ENCODE assay signal across 1 cellular context in genomic region chr6:166312832-166313231, GRCh38.
TF ChIP-seq lines count a peak whose summit lies in the region.

No MANE protein-coding gene starts in this region.

TF ChIP-seq in K562, 482 proteins besides CTCF, POLR2A, EP300 and RAD21:
- no peak for TF ChIP-seq GATAD2A (IDR thresholded peaks at IDR 0.05)
- no peak for TF ChIP-seq DACH1 (IDR thresholded peaks at IDR 0.05; ENCODE audit: partially characterized antibody)
- 0 out of 2 replicates have a peak, but pooled peaks have one; percentile 15 for TF ChIP-seq CEBPB (tag; IDR thresholded peaks at IDR 0.05)
- TF ChIP-seq ZSCAN32 (CRISPR knock-in tag; IDR thresholded peaks at IDR 0.05): peak; percentile 53; the same call in 1 of the 2 replicates
- no peak for TF ChIP-seq ZBTB49 (CRISPR knock-in tag; IDR thresholded peaks at IDR 0.05; ENCODE audit: borderline replicate concordance)
- no peak for TF ChIP-seq RBM14 (IDR thresholded peaks at IDR 0.05; ENCODE audit: borderline replicate concordance, insufficient read depth, low read depth, low read length)
- TF ChIP-seq, protein P1, sequence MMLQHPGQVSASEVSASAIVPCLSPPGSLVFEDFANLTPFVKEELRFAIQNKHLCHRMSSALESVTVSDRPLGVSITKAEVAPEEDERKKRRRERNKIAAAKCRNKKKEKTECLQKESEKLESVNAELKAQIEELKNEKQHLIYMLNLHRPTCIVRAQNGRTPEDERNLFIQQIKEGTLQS (IDR thresholded peaks at IDR 0.05): peak; percentile 61; the same call in 1 of the 2 replicates
- TF ChIP-seq, protein P1 (CRISPR knock-in tag; conservative IDR thresholded peaks at IDR 0.05): no peak
- TF ChIP-seq FUS (optimal IDR thresholded peaks at IDR 0.05; ENCODE audit: low read depth, low read length): no peak
- peak; percentile 34; the same call in 1 of the 2 replicates for TF ChIP-seq ATF7 (IDR thresholded peaks at IDR 0.05)
- TF ChIP-seq ZNF347 (CRISPR knock-in tag; IDR thresholded peaks at IDR 0.05; ENCODE audit: low read depth): no peak
- TF ChIP-seq ZNF282 (CRISPR knock-in tag; IDR thresholded peaks at IDR 0.05): no peak
- TF ChIP-seq E2F3 (CRISPR knock-in tag; IDR thresholded peaks at IDR 0.05): no peak
- TF ChIP-seq LEF1 (IDR thresholded peaks at IDR 0.05): peak; percentile 44; the same call in 1 of the 2 replicates
- no peak for TF ChIP-seq ZBTB7A (IDR thresholded peaks at IDR 0.05; ENCODE audit: borderline replicate concordance, control insufficient read depth, low read depth, low read length)
- TF ChIP-seq, protein P2, sequence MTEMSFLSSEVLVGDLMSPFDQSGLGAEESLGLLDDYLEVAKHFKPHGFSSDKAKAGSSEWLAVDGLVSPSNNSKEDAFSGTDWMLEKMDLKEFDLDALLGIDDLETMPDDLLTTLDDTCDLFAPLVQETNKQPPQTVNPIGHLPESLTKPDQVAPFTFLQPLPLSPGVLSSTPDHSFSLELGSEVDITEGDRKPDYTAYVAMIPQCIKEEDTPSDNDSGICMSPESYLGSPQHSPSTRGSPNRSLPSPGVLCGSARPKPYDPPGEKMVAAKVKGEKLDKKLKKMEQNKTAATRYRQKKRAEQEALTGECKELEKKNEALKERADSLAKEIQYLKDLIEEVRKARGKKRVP (CRISPR knock-in tag; IDR thresholded peaks at IDR 0.05): peak; percentile 46; the same call in 1 of the 2 replicates
- no peak for TF ChIP-seq CEBPG (CRISPR knock-in tag; IDR thresholded peaks at IDR 0.05)
- TF ChIP-seq CEBPG (tag; conservative IDR thresholded peaks at IDR 0.05 in 1 of 2, IDR thresholded peaks at IDR 0.05 in 1 of 2): peak in 1 of 2 experiments; percentile 88; a peak in 2 of 4 replicates
- TF ChIP-seq RNF2 (IDR thresholded peaks at IDR 0.05): no peak
- no peak for TF ChIP-seq ZNF583 (CRISPR knock-in tag; IDR thresholded peaks at IDR 0.05)
- TF ChIP-seq HDAC2 (IDR thresholded peaks at IDR 0.05): no peak
- no peak for TF ChIP-seq DDX20 (tag; IDR thresholded peaks at IDR 0.05; ENCODE audit: low read depth)
- 0 out of 4 replicates have a peak, but pooled peaks of 1 of the 2 experiments have one; percentile 14 for TF ChIP-seq NRF1 (conservative IDR thresholded peaks at IDR 0.05 in 1 of 2, IDR thresholded peaks at IDR 0.05 in 1 of 2)
- no peak for TF ChIP-seq PREB (CRISPR knock-in tag; IDR thresholded peaks at IDR 0.05)
- no peak for TF ChIP-seq FOXM1 (IDR thresholded peaks at IDR 0.05; ENCODE audit: low read depth)
- TF ChIP-seq FOXM1 (CRISPR knock-in tag; IDR thresholded peaks at IDR 0.05; ENCODE audit: low read depth): no peak
- TF ChIP-seq TRIM24 (IDR thresholded peaks at IDR 0.05): peak; percentile 68 to 78; a peak in 2 of 4 replicates
- TF ChIP-seq, protein P3, sequence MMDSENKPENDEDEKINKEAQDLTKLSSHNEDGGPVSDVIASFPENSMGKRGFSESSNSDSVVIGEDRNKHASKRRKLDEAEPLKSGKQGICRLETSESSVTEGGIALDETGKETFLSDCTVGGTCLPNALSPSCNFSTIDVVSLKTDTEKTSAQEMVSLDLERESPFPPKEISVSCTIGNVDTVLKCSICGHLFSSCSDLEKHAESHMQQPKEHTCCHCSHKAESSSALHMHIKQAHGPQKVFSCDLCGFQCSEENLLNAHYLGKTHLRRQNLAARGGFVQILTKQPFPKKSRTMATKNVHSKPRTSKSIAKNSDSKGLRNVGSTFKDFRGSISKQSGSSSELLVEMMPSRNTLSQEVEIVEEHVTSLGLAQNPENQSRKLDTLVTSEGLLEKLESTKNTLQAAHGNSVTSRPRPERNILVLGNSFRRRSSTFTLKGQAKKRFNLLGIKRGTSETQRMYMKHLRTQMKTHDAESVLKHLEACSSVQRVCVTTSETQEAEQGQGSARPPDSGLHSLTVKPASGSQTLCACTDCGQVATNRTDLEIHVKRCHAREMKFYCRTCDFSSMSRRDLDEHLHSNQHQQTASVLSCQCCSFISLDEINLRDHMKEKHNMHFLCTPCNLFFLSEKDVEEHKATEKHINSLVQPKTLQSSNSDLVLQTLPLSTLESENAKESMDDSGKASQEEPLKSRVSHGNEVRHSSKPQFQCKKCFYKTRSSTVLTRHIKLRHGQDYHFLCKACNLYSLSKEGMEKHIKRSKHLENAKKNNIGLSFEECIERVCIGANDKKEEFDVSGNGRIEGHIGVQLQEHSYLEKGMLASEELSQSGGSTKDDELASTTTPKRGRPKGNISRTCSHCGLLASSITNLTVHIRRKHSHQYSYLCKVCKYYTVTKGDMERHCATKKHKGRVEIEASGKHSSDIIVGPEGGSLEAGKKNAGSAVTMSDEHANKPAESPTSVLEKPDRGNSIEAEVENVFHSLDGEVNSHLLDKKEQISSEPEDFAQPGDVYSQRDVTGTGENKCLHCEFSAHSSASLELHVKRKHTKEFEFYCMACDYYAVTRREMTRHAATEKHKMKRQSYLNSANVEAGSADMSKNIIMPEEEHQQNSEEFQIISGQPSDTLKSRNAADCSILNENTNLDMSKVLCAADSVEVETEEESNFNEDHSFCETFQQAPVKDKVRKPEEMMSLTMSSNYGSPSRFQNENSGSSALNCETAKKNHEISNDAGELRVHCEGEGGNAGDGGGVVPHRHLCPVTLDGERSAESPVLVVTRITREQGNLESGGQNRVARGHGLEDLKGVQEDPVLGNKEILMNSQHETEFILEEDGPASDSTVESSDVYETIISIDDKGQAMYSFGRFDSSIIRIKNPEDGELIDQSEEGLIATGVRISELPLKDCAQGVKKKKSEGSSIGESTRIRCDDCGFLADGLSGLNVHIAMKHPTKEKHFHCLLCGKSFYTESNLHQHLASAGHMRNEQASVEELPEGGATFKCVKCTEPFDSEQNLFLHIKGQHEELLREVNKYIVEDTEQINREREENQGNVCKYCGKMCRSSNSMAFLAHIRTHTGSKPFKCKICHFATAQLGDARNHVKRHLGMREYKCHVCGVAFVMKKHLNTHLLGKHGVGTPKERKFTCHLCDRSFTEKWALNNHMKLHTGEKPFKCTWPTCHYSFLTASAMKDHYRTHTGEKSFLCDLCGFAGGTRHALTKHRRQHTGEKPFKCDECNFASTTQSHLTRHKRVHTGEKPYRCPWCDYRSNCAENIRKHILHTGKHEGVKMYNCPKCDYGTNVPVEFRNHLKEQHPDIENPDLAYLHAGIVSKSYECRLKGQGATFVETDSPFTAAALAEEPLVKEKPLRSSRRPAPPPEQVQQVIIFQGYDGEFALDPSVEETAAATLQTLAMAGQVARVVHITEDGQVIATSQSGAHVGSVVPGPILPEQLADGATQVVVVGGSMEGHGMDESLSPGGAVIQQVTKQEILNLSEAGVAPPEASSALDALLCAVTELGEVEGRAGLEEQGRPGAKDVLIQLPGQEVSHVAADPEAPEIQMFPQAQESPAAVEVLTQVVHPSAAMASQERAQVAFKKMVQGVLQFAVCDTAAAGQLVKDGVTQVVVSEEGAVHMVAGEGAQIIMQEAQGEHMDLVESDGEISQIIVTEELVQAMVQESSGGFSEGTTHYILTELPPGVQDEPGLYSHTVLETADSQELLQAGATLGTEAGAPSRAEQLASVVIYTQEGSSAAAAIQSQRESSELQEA (IDR thresholded peaks at IDR 0.05; ENCODE audit: low read depth): no peak
